In the genomic region with DNA sequence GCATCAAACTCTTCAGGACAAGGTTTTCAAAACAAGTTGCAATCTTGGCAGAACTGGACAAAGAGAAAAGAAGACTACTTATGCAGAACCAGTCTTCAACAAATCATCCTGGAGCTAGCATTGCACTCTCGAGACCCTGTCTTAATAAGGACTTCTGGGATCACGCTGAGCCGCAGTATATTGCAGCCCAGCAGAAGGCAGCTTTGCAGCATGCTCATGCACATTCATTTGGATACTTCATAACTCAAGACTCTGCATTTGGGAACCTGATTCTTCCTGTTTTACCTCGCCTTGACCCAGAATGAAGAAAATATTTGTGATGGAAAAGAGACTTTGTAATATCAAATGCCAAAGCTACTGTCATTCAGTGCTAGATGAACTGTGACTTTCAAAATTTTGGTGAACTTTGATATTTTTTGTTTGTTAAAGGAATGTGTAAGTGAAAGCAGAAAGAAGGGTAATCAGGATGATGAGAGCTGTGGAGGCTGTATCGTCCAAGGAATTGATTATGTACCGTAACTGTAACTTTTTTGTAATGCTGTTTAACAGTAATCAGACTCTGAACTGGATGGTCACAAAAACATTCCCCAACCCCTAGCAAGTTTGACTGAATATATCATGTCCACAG, we compare ENCODE assay signal across 16 cellular contexts. TPM values are rescaled to one million over a fixed set of nuclear protein-coding genes. Genes with fewer than 3 reads are reported as not detected.
DNase-seq lines count a peak whose midpoint lies in the region; ATAC-seq lines count a peak whose summit lies in the region.
"Had no signal": no experiment of that assay in that cellular context is flagged by ENCODE, and none has a peak within 500 bp of the region (broad histone marks: within the 10 kb centered on the region; RNA-seq: fewer than 3 reads in every experiment).

No MANE protein-coding gene starts in this region.

- H3K4me3 Mint-ChIP-seq in CD4-positive, alpha-beta memory T cell, result no peak overlapping the region
- H3K4me3 Mint-ChIP-seq: activated naive CD8-positive, alpha-beta T cell treated with anti-CD3 and anti-CD28 coated beads, Interleukin-2, amount 10 ng/mL, durations not matched to agents 7 days and 5 days; IgD-negative memory B cell; neural crest cell had no signal

- no peak overlapping the region for H3K4me3 ChIP-seq in CD4-positive, alpha-beta memory T cell (ENCODE audit: low read length in 2 of 2)
- H3K4me3 ChIP-seq: BLaER1 had no signal

- H3K27me3 Mint-ChIP-seq in CD4-positive, alpha-beta memory T cell, result peaks cover 2 to 6% of the 10 kb centered on the region in 2 donors
- H3K27me3 Mint-ChIP-seq: IgD-negative memory B cell had no signal

- peak; percentile 24 for DNase-seq in D341Med (ENCODE audit: low spot score)
- DNase-seq in LHCN-M2 (ENCODE audit: low read depth), result peak; percentile 10
- DNase-seq in brain pericyte (ENCODE audit: low read depth, low spot score), result peak; percentile 1
- peak; percentile 57 for DNase-seq in islet precursor cell
- DNase-seq in CD4-positive, alpha-beta memory T cell, result no peak
- DNase-seq in NCI-H1930 (lab: John Stamatoyannopoulos, UW), result no peak
- DNase-seq: activated naive CD8-positive, alpha-beta T cell treated with anti-CD3 and anti-CD28 coated beads, Interleukin-2, amount 10 ng/mL, durations not matched to agents 7 days and 5 days; effector CD4-positive, alpha-beta T cell; head of caudate nucleus; left ventricle myocardium superior; NCI-H187 treated with DMSO at 0.1 percent for 48 hours had no signal

- H3K36me3 Mint-ChIP-seq in CD4-positive, alpha-beta memory T cell, result no peaks in the 10 kb centered on the region
- H3K36me3 Mint-ChIP-seq: activated naive CD8-positive, alpha-beta T cell treated with anti-CD3 and anti-CD28 coated beads, Interleukin-2, amount 10 ng/mL, durations not matched to agents 7 days and 5 days; IgD-negative memory B cell had no signal

- no peaks in the 10 kb centered on the region for H3K27me3 ChIP-seq in CD4-positive, alpha-beta memory T cell (ENCODE audit: insufficient read depth, low read length)
- H3K27me3 ChIP-seq: BLaER1 had no signal

- intact Hi-C loops in CD4-positive, alpha-beta memory T cell (cut with micrococcal nuclease), result no loop called here

- POLR2A ChIA-PET in CD4-positive, alpha-beta memory T cell (lab: Charles Lee; ENCODE audit: partially characterized antibody), result no interaction called here

- H3K9me3 Mint-ChIP-seq in CD4-positive, alpha-beta memory T cell, result no peaks in the 10 kb centered on the region
- H3K9me3 Mint-ChIP-seq: activated naive CD8-positive, alpha-beta T cell treated with anti-CD3 and anti-CD28 coated beads, Interleukin-2, amount 10 ng/mL, durations not matched to agents 7 days and 5 days; IgD-negative memory B cell; neural crest cell had no signal

- H3K27ac Mint-ChIP-seq in CD4-positive, alpha-beta memory T cell, result no peak overlapping the region
- H3K27ac Mint-ChIP-seq: activated naive CD8-positive, alpha-beta T cell treated with anti-CD3 and anti-CD28 coated beads, Interleukin-2, amount 10 ng/mL, durations not matched to agents 7 days and 5 days had no signal

- no peaks in the 10 kb centered on the region for H3K4me1 ChIP-seq in CD4-positive, alpha-beta memory T cell (ENCODE audit: insufficient read depth, low read length)
- H3K4me1 ChIP-seq: BLaER1 had no signal

- no peaks in the 10 kb centered on the region for H3K36me3 ChIP-seq in CD4-positive, alpha-beta memory T cell (ENCODE audit: insufficient read depth, low read length)
- H3K36me3 ChIP-seq: BLaER1 had no signal

- ATAC-seq in HG03565 (IDR thresholded peaks at IDR 0.05; ENCODE audit: unreplicated experiment) (no peak), GM19324 (IDR thresholded peaks at IDR 0.05; ENCODE audit: low FRiP score, unreplicated experiment) (no peak)
- ATAC-seq: left ventricle myocardium superior had no signal

- no peaks in the 10 kb centered on the region for H3K4me1 Mint-ChIP-seq in CD4-positive, alpha-beta memory T cell
- H3K4me1 Mint-ChIP-seq: activated naive CD8-positive, alpha-beta T cell treated with anti-CD3 and anti-CD28 coated beads, Interleukin-2, amount 10 ng/mL, durations not matched to agents 7 days and 5 days; IgD-negative memory B cell; neural crest cell had no signal

- H3K9me3 ChIP-seq in CD4-positive, alpha-beta memory T cell (ENCODE audit: control insufficient read depth in 1 of 2, low read length in 2 of 2), result no peaks in the 10 kb centered on the region
- H3K9me3 ChIP-seq: BLaER1 had no signal

- H3K27ac ChIP-seq in CD4-positive, alpha-beta memory T cell (ENCODE audit: low read depth, low read length), result no peak overlapping the region
- H3K27ac ChIP-seq: BLaER1 had no signal

- CTCF ChIA-PET in CD4-positive, alpha-beta memory T cell (lab: Charles Lee; ENCODE audit: partially characterized antibody), result no interaction called here

RNA-seq across cellular contexts. Expression of a gene that starts 27.2 kb away (rescaled TPM):
- 8.8 and 11.3 TPM in 2 replicates for total RNA-seq in LHCN-M2 (2014; rRNA removed)
- 2.3 TPM for polyA plus RNA-seq in LHCN-M2 (2012)
- total RNA-seq in CD4-positive, alpha-beta memory T cell, result not detected
- polyA plus RNA-seq in CD4-positive, alpha-beta memory T cell, result not detected
- polyA plus RNA-seq: IgD-negative memory B cell had no signal

Comparison
In these comparisons a context has a peak if more than half of its experiments do, and no peak if none do; other contexts are left out.
1. DNase-seq: peak in D341Med (single experiment), LHCN-M2 (single experiment), brain pericyte (single experiment) and islet precursor cell (single experiment); none in CD4-positive, alpha-beta memory T cell (0 of 5) and NCI-H1930 (0 of 2).